1 cellular context compared by ENCODE assay signal in the genomic region with DNA sequence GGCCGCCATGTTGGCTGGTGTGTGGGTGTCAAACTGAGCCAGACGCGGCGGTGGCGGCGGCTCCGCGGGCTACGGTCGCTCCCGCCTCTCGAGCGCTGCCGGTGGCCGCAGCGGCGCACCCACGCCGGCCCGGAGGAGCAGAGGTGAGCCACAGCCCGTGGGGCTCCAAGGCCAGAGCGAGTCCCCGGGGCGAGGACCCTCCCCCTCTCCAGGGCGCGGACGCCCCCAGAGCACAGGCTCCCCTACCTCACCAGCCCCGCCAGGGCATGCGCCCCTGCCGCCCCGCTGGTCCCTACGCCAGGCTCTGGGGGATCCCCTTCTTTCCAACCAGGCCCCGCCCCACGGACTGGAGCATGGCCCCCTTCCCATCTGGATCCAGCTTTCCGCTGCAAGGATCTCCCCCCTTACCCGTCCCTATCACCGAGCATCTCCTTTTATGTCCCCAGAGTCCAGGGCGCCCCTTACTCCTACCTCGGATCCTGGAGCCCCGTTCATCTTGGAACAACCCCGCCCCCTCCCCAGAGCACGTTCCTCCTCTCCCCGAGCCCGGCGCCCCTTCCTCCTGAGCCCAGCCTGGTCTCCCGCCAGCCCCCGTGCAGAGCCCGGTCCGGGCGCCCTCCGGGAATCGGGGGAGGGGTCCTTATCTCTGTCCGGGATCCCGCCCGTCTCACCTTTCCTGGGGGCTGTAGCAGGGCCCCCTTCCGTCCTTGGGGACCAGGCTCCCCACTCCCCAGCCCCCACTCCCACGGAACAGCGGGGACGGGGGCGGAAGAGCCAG.
TF ChIP-seq lines count a peak whose summit lies in the region.

No MANE protein-coding gene starts in this region.

TF ChIP-seq in HepG2, 621 proteins besides CTCF, POLR2A, EP300 and RAD21 (continued from another document and continues in another):
- TF ChIP-seq GLMP (CRISPR knock-in tag; IDR thresholded peaks at IDR 0.05; ENCODE audit: borderline replicate concordance), result no peak
- TF ChIP-seq SRSF9 (IDR thresholded peaks at IDR 0.05; ENCODE audit: borderline replicate concordance, insufficient read depth, low read depth, low read length, poor library complexity, severe bottlenecking), result no peak
- TF ChIP-seq, protein P1, sequence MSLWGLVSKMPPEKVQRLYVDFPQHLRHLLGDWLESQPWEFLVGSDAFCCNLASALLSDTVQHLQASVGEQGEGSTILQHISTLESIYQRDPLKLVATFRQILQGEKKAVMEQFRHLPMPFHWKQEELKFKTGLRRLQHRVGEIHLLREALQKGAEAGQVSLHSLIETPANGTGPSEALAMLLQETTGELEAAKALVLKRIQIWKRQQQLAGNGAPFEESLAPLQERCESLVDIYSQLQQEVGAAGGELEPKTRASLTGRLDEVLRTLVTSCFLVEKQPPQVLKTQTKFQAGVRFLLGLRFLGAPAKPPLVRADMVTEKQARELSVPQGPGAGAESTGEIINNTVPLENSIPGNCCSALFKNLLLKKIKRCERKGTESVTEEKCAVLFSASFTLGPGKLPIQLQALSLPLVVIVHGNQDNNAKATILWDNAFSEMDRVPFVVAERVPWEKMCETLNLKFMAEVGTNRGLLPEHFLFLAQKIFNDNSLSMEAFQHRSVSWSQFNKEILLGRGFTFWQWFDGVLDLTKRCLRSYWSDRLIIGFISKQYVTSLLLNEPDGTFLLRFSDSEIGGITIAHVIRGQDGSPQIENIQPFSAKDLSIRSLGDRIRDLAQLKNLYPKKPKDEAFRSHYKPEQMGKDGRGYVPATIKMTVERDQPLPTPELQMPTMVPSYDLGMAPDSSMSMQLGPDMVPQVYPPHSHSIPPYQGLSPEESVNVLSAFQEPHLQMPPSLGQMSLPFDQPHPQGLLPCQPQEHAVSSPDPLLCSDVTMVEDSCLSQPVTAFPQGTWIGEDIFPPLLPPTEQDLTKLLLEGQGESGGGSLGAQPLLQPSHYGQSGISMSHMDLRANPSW (CRISPR knock-in tag; IDR thresholded peaks at IDR 0.05; ENCODE audit: borderline replicate concordance), result no peak
- TF ChIP-seq ZBTB7A (CRISPR knock-in tag; IDR thresholded peaks at IDR 0.05), result 0 out of 2 replicates have a peak, but pooled peaks have one; percentile 66
- TF ChIP-seq ZKSCAN5 (CRISPR knock-in tag; IDR thresholded peaks at IDR 0.05), result no peak
- no peak for TF ChIP-seq ZBTB44 (CRISPR knock-in tag; IDR thresholded peaks at IDR 0.05)
- TF ChIP-seq RARG (CRISPR knock-in tag; IDR thresholded peaks at IDR 0.05; ENCODE audit: low read depth), result no peak
- no peak for TF ChIP-seq GPBP1L1 (CRISPR knock-in tag; IDR thresholded peaks at IDR 0.05)
- no peak for TF ChIP-seq ZNF318 (CRISPR knock-in tag; IDR thresholded peaks at IDR 0.05)
- no peak for TF ChIP-seq ISL2 (CRISPR knock-in tag; IDR thresholded peaks at IDR 0.05)
- TF ChIP-seq CBX2 (IDR thresholded peaks at IDR 0.05; ENCODE audit: low read depth, low read length), result no peak
- TF ChIP-seq CBX2 (CRISPR knock-in tag; IDR thresholded peaks at IDR 0.05; ENCODE audit: low read depth), result no peak
- TF ChIP-seq NAIF1 (CRISPR knock-in tag; IDR thresholded peaks at IDR 0.05; ENCODE audit: borderline replicate concordance), result no peak
- TF ChIP-seq NFYB (CRISPR knock-in tag; IDR thresholded peaks at IDR 0.05), result no peak
- no peak for TF ChIP-seq ZNF101 (CRISPR knock-in tag; IDR thresholded peaks at IDR 0.05; ENCODE audit: borderline replicate concordance, low read depth)
- TF ChIP-seq EZH2 (conservative IDR thresholded peaks at IDR 0.05; ENCODE audit: low read depth, low read length), result no peak
- no peak for TF ChIP-seq ZNF354B (CRISPR knock-in tag; IDR thresholded peaks at IDR 0.05)
- no peak for TF ChIP-seq TCF7L2 (IDR thresholded peaks at IDR 0.05; ENCODE audit: low read depth, low read length)
- TF ChIP-seq ZNF691 (CRISPR knock-in tag; IDR thresholded peaks at IDR 0.05; ENCODE audit: borderline replicate concordance, low read depth), result no peak
- no peak for TF ChIP-seq ZBED4 (CRISPR knock-in tag; IDR thresholded peaks at IDR 0.05; ENCODE audit: borderline replicate concordance)
- TF ChIP-seq SNRNP70 (IDR thresholded peaks at IDR 0.05; ENCODE audit: low read depth, low read length), result no peak
- TF ChIP-seq ZNF513 (CRISPR knock-in tag; conservative IDR thresholded peaks at IDR 0.05), result no peak
- TF ChIP-seq, protein P2, sequence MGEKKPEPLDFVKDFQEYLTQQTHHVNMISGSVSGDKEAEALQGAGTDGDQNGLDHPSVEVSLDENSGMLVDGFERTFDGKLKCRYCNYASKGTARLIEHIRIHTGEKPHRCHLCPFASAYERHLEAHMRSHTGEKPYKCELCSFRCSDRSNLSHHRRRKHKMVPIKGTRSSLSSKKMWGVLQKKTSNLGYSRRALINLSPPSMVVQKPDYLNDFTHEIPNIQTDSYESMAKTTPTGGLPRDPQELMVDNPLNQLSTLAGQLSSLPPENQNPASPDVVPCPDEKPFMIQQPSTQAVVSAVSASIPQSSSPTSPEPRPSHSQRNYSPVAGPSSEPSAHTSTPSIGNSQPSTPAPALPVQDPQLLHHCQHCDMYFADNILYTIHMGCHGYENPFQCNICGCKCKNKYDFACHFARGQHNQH (CRISPR knock-in tag; IDR thresholded peaks at IDR 0.05), result no peak
- TF ChIP-seq ZNF563 (CRISPR knock-in tag; IDR thresholded peaks at IDR 0.05), result peak; percentile 60; the same call in 1 of the 2 replicates
- TF ChIP-seq RELA (CRISPR knock-in tag; IDR thresholded peaks at IDR 0.05), result no peak
- TF ChIP-seq, protein P3, sequence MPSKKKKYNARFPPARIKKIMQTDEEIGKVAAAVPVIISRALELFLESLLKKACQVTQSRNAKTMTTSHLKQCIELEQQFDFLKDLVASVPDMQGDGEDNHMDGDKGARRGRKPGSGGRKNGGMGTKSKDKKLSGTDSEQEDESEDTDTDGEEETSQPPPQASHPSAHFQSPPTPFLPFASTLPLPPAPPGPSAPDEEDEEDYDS (CRISPR knock-in tag; IDR thresholded peaks at IDR 0.05), result no peak
